In genomic region chr2:205947621-205948495, GRCh38 we compare ENCODE assay signal across 8 cellular contexts.
DNase-seq lines count a peak whose midpoint lies in the region; ATAC-seq and TF ChIP-seq lines count a peak whose summit lies in the region.

No MANE protein-coding gene starts in this region.

- no peaks in the 10 kb centered on the region for H3K9me3 ChIP-seq in right lobe of liver

- peak; percentile 86 to 97 (median 95) for TF ChIP-seq CTCF in right lobe of liver (IDR thresholded peaks at IDR 0.05)

- 9% methylated on average over 15 of the region's 15 CpGs for WGBS in right lobe of liver (ENCODE audit: insufficient coverage, low coverage, low lambda C conversion rate, missing lambda C conversion rate)

- ATAC-seq in GM18508 (IDR thresholded peaks at IDR 0.05; ENCODE audit: insufficient read depth, unreplicated experiment) (peak; percentile 65), HG02973 (IDR thresholded peaks at IDR 0.05; ENCODE audit: unreplicated experiment) (peak; percentile 93), right lobe of liver (peak; percentile 93 to 97 (median 96))

- intact Hi-C loops in right lobe of liver (cut with DNase I), result no loop called here

- TF ChIP-seq POLR2A in right lobe of liver (IDR thresholded peaks at IDR 0.05), result no peak

- H3K27me3 ChIP-seq in right lobe of liver, result no peaks in the 10 kb centered on the region

- DNase-seq in AG08396 (ENCODE audit: low spot score) (peak; percentile 86), NCI-H2171 treated with DMSO at 0.1 percent for 48 hours (lab: John Stamatoyannopoulos, UW) (peak; percentile 76), cerebellum (ENCODE audit: low spot score) (peak; percentile 41), right lobe of liver (peak; percentile 60 to 73 (median 71))
- peak; percentile 48 for DNase-seq in activated CD4-positive, CD25-positive, alpha-beta regulatory T cell treated with anti-CD3 and anti-CD28 coated beads, Interleukin-2, amount 50 U/mL, for 72 hours
- DNase-seq in stimulated activated CD4-positive, alpha-beta T cell treated with anti-CD3 and anti-CD28 coated beads, TNF-alpha, amount 100 ng/mL, for 24 hours (ENCODE audit: low read depth in 3 of 3), result peak; percentile 15 to 50 (median 21)

- H3K4me1 ChIP-seq in right lobe of liver, result peaks cover 0 to 11% (median 2%) of the 10 kb centered on the region in 4 donors

- H3K4me3 ChIP-seq in right lobe of liver, result peak overlapping the region in 1 of 3 donors; percentile 20

- no peaks in the 10 kb centered on the region for H3K36me3 ChIP-seq in right lobe of liver

- H3K27ac ChIP-seq in right lobe of liver, result peak overlapping the region in 2 of 3 donors; percentile 24 to 42

Comparison
In these comparisons a context has a peak if more than half of its experiments do, and no peak if none do; other contexts are left out.
1. DNase-seq: peak in every context shown above with its lines; median percentile 86 in AG08396; 76 in NCI-H2171 treated with DMSO at 0.1 percent for 48 hours; 71 in right lobe of liver; 48 in activated CD4-positive, CD25-positive, alpha-beta regulatory T cell treated with anti-CD3 and anti-CD28 coated beads, Interleukin-2, amount 50 U/mL, for 72 hours; 41 in cerebellum; 21 in stimulated activated CD4-positive, alpha-beta T cell treated with anti-CD3 and anti-CD28 coated beads, TNF-alpha, amount 100 ng/mL, for 24 hours.